Comparison of ENCODE assay signal across 12 cellular contexts in the genomic region with DNA sequence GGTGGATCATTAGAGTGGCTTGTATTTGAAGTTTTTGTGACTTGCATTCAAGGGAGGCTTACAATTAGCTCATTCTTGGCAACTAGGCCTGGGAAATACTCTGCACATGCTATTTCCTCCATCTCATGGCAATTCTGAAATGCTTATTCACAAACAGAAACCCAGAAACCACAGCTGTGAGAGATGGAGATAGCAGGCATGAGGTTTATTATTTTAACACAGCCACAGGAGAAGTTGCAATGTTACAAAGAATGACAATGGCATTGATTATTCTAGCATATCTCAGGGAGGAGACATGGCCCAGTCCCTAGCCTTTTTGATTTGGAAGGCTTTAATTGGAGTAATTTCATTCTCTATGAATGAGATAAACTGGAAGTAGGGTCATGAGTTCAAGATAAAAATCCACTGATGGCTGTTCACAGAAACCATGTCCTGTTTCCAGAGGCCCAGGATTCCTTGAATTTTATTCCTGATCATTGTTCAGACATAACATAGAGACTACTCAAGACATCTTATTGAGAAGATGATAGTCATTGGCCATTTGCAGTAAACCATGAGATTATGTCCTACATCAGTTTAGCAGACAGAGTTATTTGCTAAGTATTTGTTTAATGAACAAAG.
DNase-seq lines count a peak whose midpoint lies in the region; ATAC-seq and TF ChIP-seq lines count a peak whose summit lies in the region.
"Had no signal": no experiment of that assay in that cellular context is flagged by ENCODE, and none has a peak within 500 bp of the region (broad histone marks: within the 10 kb centered on the region; RNA-seq: fewer than 3 reads in every experiment).

No MANE protein-coding gene starts in this region.

- H3K36me3 ChIP-seq in brain microvascular endothelial cell (replicated peaks), result no peaks in the 10 kb centered on the region
- H3K36me3 ChIP-seq: gastroesophageal sphincter, right lobe of liver had no signal

- ATAC-seq in right cardiac atrium (peak; percentile 91 to 95), GM19351 (IDR thresholded peaks at IDR 0.05; ENCODE audit: unreplicated experiment) (no peak)
- ATAC-seq: gastroesophageal sphincter had no signal

- H3K27me3 ChIP-seq in brain microvascular endothelial cell (replicated peaks), result no peaks in the 10 kb centered on the region
- no peaks in the 10 kb centered on the region for H3K27me3 ChIP-seq in right cardiac atrium (ENCODE audit: control insufficient read depth, insufficient read depth)
- H3K27me3 ChIP-seq: gastroesophageal sphincter, right lobe of liver had no signal

- H3K9me3 ChIP-seq in right cardiac atrium (ENCODE audit: control insufficient read depth, low read length), result no peaks in the 10 kb centered on the region
- H3K9me3 ChIP-seq: gastroesophageal sphincter, right lobe of liver had no signal

- intact Hi-C loops in right cardiac atrium (cut with DNase I), result no loop called here

- DNase-seq in A172 (ENCODE audit: low spot score) (peak; percentile 64), HS-27A (ENCODE audit: low read depth) (peak; percentile 26), brain microvascular endothelial cell (peak; percentile 86), right cardiac atrium (no peak)
- DNase-seq in activated naive CD4-positive, alpha-beta T cell (lab: John Stamatoyannopoulos, UW), result no peak
- no peak for DNase-seq in activated CD4-positive, alpha-beta T cell treated with anti-CD3 and anti-CD28 coated beads for 1 hour
- DNase-seq in activated naive CD4-positive, alpha-beta T cell treated with anti-CD3 and anti-CD28 coated beads, Interleukin-2, amount 50 U/mL, for 16 hours, result no peak
- DNase-seq: activated CD4-positive, CD25-positive, alpha-beta regulatory T cell treated with anti-CD3 and anti-CD28 coated beads, Interleukin-2, amount 50 U/mL, for 72 hours; NCI-H774; right lobe of liver had no signal

- TF ChIP-seq CTCF in brain microvascular endothelial cell (IDR thresholded peaks at IDR 0.05; ENCODE audit: low read depth, low read length, missing control alignments), result no peak

- H3K27ac ChIP-seq in brain microvascular endothelial cell (peak overlapping the region; percentile 82), right cardiac atrium (ENCODE audit: low read length) (no peak overlapping the region)
- H3K27ac ChIP-seq: right lobe of liver had no signal

- H3K4me1 ChIP-seq in right cardiac atrium (ENCODE audit: control insufficient read depth, insufficient read depth, low read length), result no peaks in the 10 kb centered on the region
- H3K4me1 ChIP-seq: right lobe of liver had no signal

- H3K4me3 ChIP-seq in brain microvascular endothelial cell (ENCODE audit: low read depth, low read length), result no peak overlapping the region
- no peak overlapping the region for H3K4me3 ChIP-seq in right cardiac atrium (ENCODE audit: low read length)
- H3K4me3 ChIP-seq: gastroesophageal sphincter, right lobe of liver had no signal

- in situ Hi-C loops in brain microvascular endothelial cell (cut with HindIII; ENCODE audit: low pct_ligation_motif_present, low sequenced_read_pairs), result no loop called here

Comparison
In these comparisons a context has a peak if more than half of its experiments do, and no peak if none do; other contexts are left out.
1. DNase-seq: peak in A172 (single experiment), HS-27A (single experiment) and brain microvascular endothelial cell (single experiment); none in right cardiac atrium (0 of 3), activated naive CD4-positive, alpha-beta T cell (0 of 4), activated CD4-positive, alpha-beta T cell treated with anti-CD3 and anti-CD28 coated beads for 1 hour (single experiment) and activated naive CD4-positive, alpha-beta T cell treated with anti-CD3 and anti-CD28 coated beads, Interleukin-2, amount 50 U/mL, for 16 hours (single experiment).